Comparison of ENCODE assay signal across 25 cellular contexts in the genomic region with DNA sequence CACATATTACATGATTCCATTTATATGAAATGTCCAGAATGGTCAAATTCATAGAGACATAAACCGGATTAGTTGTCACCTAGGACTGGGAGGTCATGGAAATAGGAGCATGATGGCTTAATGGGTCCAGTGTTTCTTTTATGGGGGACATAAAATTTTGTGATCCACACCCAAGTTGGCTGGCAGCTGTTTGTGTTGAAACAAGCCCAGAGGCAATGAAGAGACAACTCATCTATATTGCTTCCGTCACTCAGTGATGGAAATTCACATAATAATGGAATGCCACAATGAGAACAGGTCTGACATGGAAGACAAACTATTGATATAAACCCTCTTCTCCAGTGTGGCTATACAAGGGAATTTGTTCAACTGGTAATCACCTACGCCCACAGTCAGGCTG.
"Had no signal": no experiment of that assay in that cellular context is flagged by ENCODE, and none has a peak within 500 bp of the region (broad histone marks: within the 10 kb centered on the region; RNA-seq: fewer than 3 reads in every experiment).

No MANE protein-coding gene starts in this region.

- H3K4me1 Mint-ChIP-seq: neural progenitor cell had no signal

- H3K4me3 ChIP-seq: lower lobe of right lung, neural progenitor cell, ovary, psoas muscle, right atrium auricular region, SK-N-MC, spleen, thoracic aorta, upper lobe of left lung had no signal

- H3K27ac Mint-ChIP-seq: activated B cell treated with CpG ODN at 0.5 μM for 24 hours, neural progenitor cell, T-helper 17 cell had no signal

- H3K4me3 Mint-ChIP-seq: activated B cell treated with CpG ODN at 0.5 μM for 24 hours, brain, neural progenitor cell, T-helper 17 cell had no signal

- H3K27ac ChIP-seq: lower lobe of right lung, neural progenitor cell, ovary, psoas muscle, right atrium auricular region, SK-N-MC, thoracic aorta, upper lobe of left lung had no signal

- H3K27me3 Mint-ChIP-seq: activated B cell treated with CpG ODN at 0.5 μM for 24 hours; naive thymus-derived CD8-positive, alpha-beta T cell; T-helper 17 cell had no signal

- H3K36me3 Mint-ChIP-seq: brain, neural progenitor cell had no signal

- H3K9me3 ChIP-seq: psoas muscle, thoracic aorta had no signal

- DNase-seq: activated B cell treated with CpG ODN at 0.5 μM for 24 hours; activated CD4-positive, alpha-beta T cell treated with anti-CD3 and anti-CD28 coated beads for 4 hours; activated naive CD4-positive, alpha-beta T cell; aorta; effector memory CD4-positive, alpha-beta T cell; foreskin melanocyte; kidney; lower lobe of right lung; mesendoderm; naive thymus-derived CD8-positive, alpha-beta T cell; ovary; psoas muscle; spleen; stimulated activated CD4-positive, alpha-beta T cell treated with anti-CD3 and anti-CD28 coated beads, Interleukin-4, amount 100 ng/mL, for 1 hour; stimulated activated naive CD4-positive, alpha-beta T cell treated with Interleukin-2 at 50 U/mL for 16 hours; SW 1271; T-helper 17 cell; upper lobe of left lung had no signal

- H3K4me1 ChIP-seq: lower lobe of right lung, neural progenitor cell, psoas muscle, right atrium auricular region, upper lobe of left lung had no signal

- H3K36me3 ChIP-seq: lower lobe of right lung, neural progenitor cell, ovary, right atrium auricular region, spleen, thoracic aorta, upper lobe of left lung had no signal

- ATAC-seq: esophagus mucosa, left lobe of liver, lower lobe of right lung, psoas muscle, T-helper 17 cell had no signal
